In the genomic region with DNA sequence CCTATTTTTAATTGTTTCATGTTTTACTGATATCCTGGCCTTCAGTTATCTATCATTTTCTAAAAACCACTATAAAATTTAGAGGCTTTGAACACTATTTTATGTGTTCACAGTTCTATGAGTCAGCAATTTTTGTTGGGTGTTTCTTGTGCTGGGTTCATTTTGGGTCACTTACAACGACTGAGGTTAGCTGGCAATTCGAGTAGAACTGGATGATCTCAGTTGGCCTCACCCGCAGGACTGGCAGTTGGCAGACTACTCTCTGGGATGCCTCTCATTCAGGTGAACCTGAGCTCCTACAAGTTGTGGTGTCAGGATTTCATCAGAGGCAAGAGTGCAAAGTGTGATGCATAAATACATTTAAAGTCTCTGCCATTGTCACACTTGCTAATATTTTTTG, we compare ENCODE assay signal across 14 cellular contexts.
DNase-seq lines count a peak whose midpoint lies in the region; ATAC-seq and TF ChIP-seq lines count a peak whose summit lies in the region.
"Had no signal": no experiment of that assay in that cellular context is flagged by ENCODE, and none has a peak within 500 bp of the region (broad histone marks: within the 10 kb centered on the region; RNA-seq: fewer than 3 reads in every experiment).

No MANE protein-coding gene starts in this region.

- H3K4me3 Mint-ChIP-seq in activated CD8-positive, alpha-beta memory T cell treated with anti-CD3 and anti-CD28 coated beads, Interleukin-2, amount 10 ng/mL, durations not matched to agents 7 days and 5 days, result no peak overlapping the region
- H3K4me3 Mint-ChIP-seq: activated CD4-positive, alpha-beta memory T cell treated with anti-CD3 and anti-CD28 coated beads for 36 hours; memory B cell had no signal

- no peaks in the 10 kb centered on the region for H3K27me3 Mint-ChIP-seq in activated CD8-positive, alpha-beta memory T cell treated with anti-CD3 and anti-CD28 coated beads, Interleukin-2, amount 10 ng/mL, durations not matched to agents 7 days and 5 days
- H3K27me3 Mint-ChIP-seq: activated CD4-positive, alpha-beta memory T cell treated with anti-CD3 and anti-CD28 coated beads for 36 hours; memory B cell had no signal

- ATAC-seq in foreskin keratinocyte, result peak; percentile 41
- ATAC-seq in GM18873 (IDR thresholded peaks at IDR 0.05; ENCODE audit: low FRiP score, unreplicated experiment), result no peak
- ATAC-seq in activated CD8-positive, alpha-beta memory T cell treated with anti-CD3 and anti-CD28 coated beads, Interleukin-2, amount 10 ng/mL, durations not matched to agents 7 days and 5 days, result no peak

- no peak for TF ChIP-seq CTCF in foreskin keratinocyte (conservative IDR thresholded peaks at IDR 0.05)

- no peak overlapping the region for H3K27ac ChIP-seq in foreskin keratinocyte
- H3K27ac ChIP-seq: thyroid gland had no signal

- no peaks in the 10 kb centered on the region for H3K4me1 Mint-ChIP-seq in activated CD8-positive, alpha-beta memory T cell treated with anti-CD3 and anti-CD28 coated beads, Interleukin-2, amount 10 ng/mL, durations not matched to agents 7 days and 5 days
- H3K4me1 Mint-ChIP-seq: memory B cell had no signal

- no peak overlapping the region for H3K27ac Mint-ChIP-seq in activated CD8-positive, alpha-beta memory T cell treated with anti-CD3 and anti-CD28 coated beads, Interleukin-2, amount 10 ng/mL, durations not matched to agents 7 days and 5 days
- H3K27ac Mint-ChIP-seq: activated CD4-positive, alpha-beta memory T cell treated with anti-CD3 and anti-CD28 coated beads for 36 hours; memory B cell had no signal

- no peaks in the 10 kb centered on the region for H3K9me3 Mint-ChIP-seq in activated CD8-positive, alpha-beta memory T cell treated with anti-CD3 and anti-CD28 coated beads, Interleukin-2, amount 10 ng/mL, durations not matched to agents 7 days and 5 days (ENCODE audit: low read depth)
- H3K9me3 Mint-ChIP-seq: activated CD4-positive, alpha-beta memory T cell treated with anti-CD3 and anti-CD28 coated beads for 36 hours had no signal

- H3K36me3 Mint-ChIP-seq in activated CD8-positive, alpha-beta memory T cell treated with anti-CD3 and anti-CD28 coated beads, Interleukin-2, amount 10 ng/mL, durations not matched to agents 7 days and 5 days, result no peaks in the 10 kb centered on the region
- H3K36me3 Mint-ChIP-seq: activated CD4-positive, alpha-beta memory T cell treated with anti-CD3 and anti-CD28 coated beads for 36 hours; memory B cell had no signal

- peak; percentile 82 for DNase-seq in A172 (ENCODE audit: low spot score)
- DNase-seq in HPDE6-E6E7 (ENCODE audit: extremely low spot score), result peak; percentile 23
- peak; percentile 27 for DNase-seq in astrocyte of the hippocampus (ENCODE audit: low read depth, low spot score)
- peak; percentile 36 to 59 for DNase-seq in foreskin keratinocyte
- no peak for DNase-seq in hypothalamus (lab: John Stamatoyannopoulos, UW)
- no peak for DNase-seq in activated CD8-positive, alpha-beta memory T cell treated with anti-CD3 and anti-CD28 coated beads, Interleukin-2, amount 10 ng/mL, durations not matched to agents 7 days and 5 days
- DNase-seq in NCI-H748 treated with DMSO at 0.1 percent for 48 hours (lab: John Stamatoyannopoulos, UW), result no peak
- DNase-seq: activated CD4-positive, alpha-beta memory T cell treated with anti-CD3 and anti-CD28 coated beads for 36 hours; NCI-H510A treated with DMSO at 0.1 percent for 48 hours; nucleus accumbens; T1000 had no signal

- H3K27me3 ChIP-seq in foreskin keratinocyte, result no peaks in the 10 kb centered on the region
- H3K27me3 ChIP-seq: thyroid gland had no signal

- CTCF ChIA-PET in activated CD8-positive, alpha-beta memory T cell treated with anti-CD3 and anti-CD28 coated beads, Interleukin-2, amount 10 ng/mL, durations not matched to agents 7 days and 5 days (lab: Charles Lee), result no interaction called here

- peaks cover 6% of the 10 kb centered on the region for H3K4me1 ChIP-seq in foreskin keratinocyte
- H3K4me1 ChIP-seq: thyroid gland had no signal

Comparison
In these comparisons a context has a peak if more than half of its experiments do, and no peak if none do; other contexts are left out.
1. DNase-seq: peak in A172 (single experiment), HPDE6-E6E7 (single experiment), astrocyte of the hippocampus (single experiment) and foreskin keratinocyte (2 of 2); none in hypothalamus (0 of 51), activated CD8-positive, alpha-beta memory T cell treated with anti-CD3 and anti-CD28 coated beads, Interleukin-2, amount 10 ng/mL, durations not matched to agents 7 days and 5 days (single experiment) and NCI-H748 treated with DMSO at 0.1 percent for 48 hours (single experiment).